1 cellular context compared by ENCODE assay signal in the genomic region with DNA sequence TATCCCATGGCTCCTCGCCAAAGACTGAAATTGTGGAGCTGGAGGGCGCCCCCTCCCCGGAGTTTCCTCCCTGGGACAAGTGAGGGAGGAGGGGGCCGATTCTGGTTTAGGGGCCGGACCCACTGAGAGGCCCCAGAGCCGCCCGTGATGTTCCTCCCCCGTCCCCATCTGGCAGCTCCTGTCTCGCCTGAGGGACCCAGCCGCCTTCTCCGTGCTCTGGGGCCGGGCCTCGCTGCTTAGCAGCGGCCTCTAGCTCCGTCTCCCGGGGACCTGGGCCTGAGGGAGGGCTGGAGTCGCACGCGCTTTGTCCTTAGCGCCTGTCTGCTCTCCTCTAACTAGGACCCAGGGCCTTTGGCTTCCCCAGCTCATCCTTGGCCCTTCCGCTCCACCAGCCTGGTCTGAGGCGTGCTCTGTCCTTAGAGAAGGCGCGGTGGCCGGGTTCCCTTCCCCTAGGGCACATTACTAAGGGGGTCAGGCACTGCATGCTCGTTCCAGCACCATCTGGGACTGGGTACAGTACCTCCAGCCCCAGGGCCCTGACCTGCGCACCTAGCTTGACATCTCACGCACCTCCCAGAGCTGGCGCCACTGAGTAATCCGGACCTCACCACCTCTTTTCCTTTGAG.
TF ChIP-seq lines count a peak whose summit lies in the region.

No MANE protein-coding gene starts in this region.

TF ChIP-seq in WTC11, 78 proteins besides CTCF, POLR2A, EP300 and RAD21 (continued from another document):
- TF ChIP-seq ZNF425 (CRISPR knock-in tag; conservative IDR thresholded peaks at IDR 0.05), result no peak
- TF ChIP-seq OVOL2 (CRISPR knock-in tag; IDR thresholded peaks at IDR 0.05; ENCODE audit: borderline replicate concordance), result no peak
- TF ChIP-seq JUN (CRISPR knock-in tag; IDR thresholded peaks at IDR 0.05), result no peak
- TF ChIP-seq EMX1 (CRISPR knock-in tag; IDR thresholded peaks at IDR 0.05), result no peak
- 0 out of 2 replicates have a peak, but pooled peaks have one; percentile 25 for TF ChIP-seq CREM (CRISPR knock-in tag; IDR thresholded peaks at IDR 0.05)
- TF ChIP-seq ZNF219 (CRISPR knock-in tag; IDR thresholded peaks at IDR 0.05; ENCODE audit: borderline replicate concordance), result no peak
- TF ChIP-seq IRF1 (CRISPR knock-in tag; IDR thresholded peaks at IDR 0.05), result no peak
- TF ChIP-seq ZSCAN18 (CRISPR knock-in tag; IDR thresholded peaks at IDR 0.05), result no peak
- TF ChIP-seq HMGXB4 (CRISPR knock-in tag; IDR thresholded peaks at IDR 0.05), result 0 out of 2 replicates have a peak, but pooled peaks have one; percentile 21
